In genomic region chr5:17021363-17021932, GRCh38 we compare ENCODE assay signal across 19 cellular contexts.
DNase-seq lines count a peak whose midpoint lies in the region; ATAC-seq, FAIRE-seq and TF ChIP-seq lines count a peak whose summit lies in the region.
"Had no signal": no experiment of that assay in that cellular context is flagged by ENCODE, and none has a peak within 500 bp of the region (broad histone marks: within the 10 kb centered on the region; RNA-seq: fewer than 3 reads in every experiment).

No MANE protein-coding gene starts in this region.

- H3K27ac Mint-ChIP-seq in naive thymus-derived CD8-positive, alpha-beta T cell: no peak overlapping the region
- H3K27ac Mint-ChIP-seq in Caco-2 (ENCODE audit: unreplicated experiment): no peak overlapping the region
- H3K27ac Mint-ChIP-seq: activated T-helper 2 cell treated with anti-CD3 and anti-CD28 coated beads, Interferon-gamma antibody, Interleukin-2, Interleukin-4, amounts not matched to agents 10 μg/mL and 5 μg/mL and 100 μg/mL, durations not matched to agents 14 hours and 24 hours and 36 hours had no signal

- POLR2A ChIA-PET in Panc1 (lab: Charles Lee): no interaction called here
- POLR2A ChIA-PET in naive thymus-derived CD8-positive, alpha-beta T cell (lab: Charles Lee): no interaction called here
- POLR2A ChIA-PET in Caco-2 (lab: Charles Lee): no interaction called here

- H3K4me3 ChIP-seq in Panc1 (ENCODE audit: low read depth in 2 of 2, low read length in 2 of 2): no peak overlapping the region; a peak in 1 of 4 replicates
- H3K4me3 ChIP-seq in epithelial cell of esophagus (ENCODE audit: low read length): no peak overlapping the region
- no peak overlapping the region for H3K4me3 ChIP-seq in psoas muscle
- H3K4me3 ChIP-seq in Caco-2 (ENCODE audit: low read depth, low read length): no peak overlapping the region
- H3K4me3 ChIP-seq in small intestine (ENCODE audit: low read depth in 1 of 2, low read length in 2 of 2): no peak overlapping the region
- H3K4me3 ChIP-seq in prostate gland: no peak overlapping the region
- H3K4me3 ChIP-seq: vagina had no signal

- in situ Hi-C loops in Panc1 (cut with HindIII; ENCODE audit: low pct_unique_long_range_greater_than_20kb, low sequenced_read_pairs): no loop called here

- TF ChIP-seq CTCF in Panc1 (IDR thresholded peaks at IDR 0.05) (no peak), epithelial cell of esophagus (IDR thresholded peaks at IDR 0.05; ENCODE audit: insufficient read depth, low read depth, low read length, missing control alignments) (no peak), psoas muscle (IDR thresholded peaks at IDR 0.05) (no peak), Caco-2 (IDR thresholded peaks at IDR 0.05; ENCODE audit: insufficient read depth in 1 of 2, low read depth in 1 of 2, low read length in 1 of 2, severe bottlenecking in 1 of 2, unreplicated experiment in 1 of 2) (no peak), prostate gland (IDR thresholded peaks at IDR 0.05) (no peak)

- no peaks in the 10 kb centered on the region for H3K4me1 Mint-ChIP-seq in naive thymus-derived CD8-positive, alpha-beta T cell
- H3K4me1 Mint-ChIP-seq in Caco-2 (ENCODE audit: low read depth, unreplicated experiment): peaks cover 16% of the 10 kb centered on the region

- CTCF ChIA-PET in Panc1 (lab: Charles Lee): no interaction called here
- CTCF ChIA-PET in Caco-2 (lab: Charles Lee): no interaction called here

- DNase-seq in EL (peak; percentile 49), Panc1 (ENCODE audit: low read depth, low spot score) (no peak), epithelial cell of esophagus (ENCODE audit: low read depth) (peak; percentile 18), psoas muscle (no peak), Caco-2 (no peak), small intestine (no peak), prostate gland (ENCODE audit: low spot score) (no peak)
- no peak for DNase-seq in naive thymus-derived CD8-positive, alpha-beta T cell
- DNase-seq: activated CD4-positive, alpha-beta T cell treated with anti-CD3 and anti-CD28 coated beads for 48 hours; caudate nucleus; COR-L47; effector CD4-positive, alpha-beta T cell; hypothalamus; NCI-H146; nucleus accumbens; sigmoid colon had no signal

- H3K36me3 ChIP-seq in Panc1 (ENCODE audit: control insufficient read depth, insufficient read depth, low read length) (no peaks in the 10 kb centered on the region), psoas muscle (ENCODE audit: insufficient read depth in 1 of 2, low read depth in 1 of 2) (no peaks in the 10 kb centered on the region), Caco-2 (ENCODE audit: control insufficient read depth, insufficient read depth, low read length) (no peaks in the 10 kb centered on the region), small intestine (ENCODE audit: control insufficient read depth in 2 of 2, insufficient read depth in 2 of 2, low read length in 2 of 2) (no peaks in the 10 kb centered on the region), prostate gland (no peaks in the 10 kb centered on the region)
- H3K36me3 ChIP-seq: sigmoid colon, vagina had no signal

- peak overlapping the region; percentile 79 for H3K27ac ChIP-seq in Panc1 (ENCODE audit: low read length)
- peak overlapping the region; percentile 27 for H3K27ac ChIP-seq in psoas muscle
- H3K27ac ChIP-seq in small intestine (ENCODE audit: low read depth in 1 of 2, low read length in 1 of 2): peak overlapping the region in 1 of 2 donors; percentile 45
- H3K27ac ChIP-seq in prostate gland: no peak overlapping the region
- H3K27ac ChIP-seq: RWPE1 had no signal

- intact Hi-C loops in Panc1 (cut with micrococcal nuclease; ENCODE audit: unreplicated experiment) (no loop called here), psoas muscle (cut with DNase I) (no loop called here), Caco-2 (cut with micrococcal nuclease; ENCODE audit: unreplicated experiment) (no loop called here), prostate gland (cut with DNase I) (no loop called here)

- H3K9me3 Mint-ChIP-seq in naive thymus-derived CD8-positive, alpha-beta T cell: no peaks in the 10 kb centered on the region
- no peaks in the 10 kb centered on the region for H3K9me3 Mint-ChIP-seq in Caco-2 (ENCODE audit: unreplicated experiment)
- H3K9me3 Mint-ChIP-seq: activated T-helper 2 cell treated with anti-CD3 and anti-CD28 coated beads, Interferon-gamma antibody, Interleukin-2, Interleukin-4, amounts not matched to agents 10 μg/mL and 5 μg/mL and 100 μg/mL, durations not matched to agents 14 hours and 24 hours and 36 hours had no signal

- 68 to 76% (median 71%) methylated on average over 3 of the region's 3 CpGs for WGBS in psoas muscle, 3 donors
- 66 to 88% (median 69%) methylated on average over 3 of the region's 3 CpGs for WGBS in small intestine, 3 donors
- 74% methylated on average over 3 of the region's 3 CpGs for WGBS in prostate gland

- FAIRE-seq in small intestine (lab: Jason Lieb, UNC): no peak

- peaks cover 17% of the 10 kb centered on the region; the same call in 1 of the 2 replicates for H3K4me1 ChIP-seq in Panc1 (ENCODE audit: control insufficient read depth, insufficient read depth, low read length)
- no peaks in the 10 kb centered on the region for H3K4me1 ChIP-seq in psoas muscle
- H3K4me1 ChIP-seq in Caco-2: no peaks in the 10 kb centered on the region
- no peaks in the 10 kb centered on the region for H3K4me1 ChIP-seq in small intestine (ENCODE audit: control insufficient read depth in 2 of 2, insufficient read depth in 1 of 2, low read depth in 1 of 2, low read length in 1 of 2)
- H3K4me1 ChIP-seq in prostate gland (replicated peaks): no peaks in the 10 kb centered on the region
- H3K4me1 ChIP-seq: vagina had no signal

- ATAC-seq in Panc1 (no peak), psoas muscle (no peak)
- no peak for ATAC-seq in naive thymus-derived CD8-positive, alpha-beta T cell

- H3K4me3 Mint-ChIP-seq in naive thymus-derived CD8-positive, alpha-beta T cell: no peak overlapping the region
- no peak overlapping the region for H3K4me3 Mint-ChIP-seq in Caco-2 (ENCODE audit: unreplicated experiment)

- H3K36me3 Mint-ChIP-seq in naive thymus-derived CD8-positive, alpha-beta T cell: no peaks in the 10 kb centered on the region
- H3K36me3 Mint-ChIP-seq in Caco-2 (ENCODE audit: insufficient read depth, unreplicated experiment): no peaks in the 10 kb centered on the region

- BruUV-seq in Panc1 (replicated peaks; lab: Mats Ljungman, UMichigan) (no TSS peak), Caco-2 (replicated peaks; lab: Mats Ljungman, UMichigan) (no TSS peak)

- peaks cover 0 to 3% (median 0%) of the 10 kb centered on the region in 5 donors for H3K27me3 Mint-ChIP-seq in naive thymus-derived CD8-positive, alpha-beta T cell
- H3K27me3 Mint-ChIP-seq in Caco-2 (ENCODE audit: insufficient read depth, unreplicated experiment): no peaks in the 10 kb centered on the region

- TF ChIP-seq POLR2A in prostate gland (IDR thresholded peaks at IDR 0.05): no peak

- H3K27me3 ChIP-seq in Panc1 (ENCODE audit: control insufficient read depth, insufficient read depth, low read length) (no peaks in the 10 kb centered on the region), psoas muscle (ENCODE audit: insufficient read depth in 3 of 3, low read length in 2 of 3) (no peaks in the 10 kb centered on the region), Caco-2 (replicated peaks; ENCODE audit: control insufficient read depth, insufficient read depth, low read length) (no peaks in the 10 kb centered on the region), small intestine (ENCODE audit: control insufficient read depth in 2 of 2, insufficient read depth in 2 of 2, low read length in 2 of 2) (no peaks in the 10 kb centered on the region), prostate gland (replicated peaks; ENCODE audit: insufficient read depth) (no peaks in the 10 kb centered on the region)
- H3K27me3 ChIP-seq: sigmoid colon, vagina had no signal

- H3K9me3 ChIP-seq in Panc1 (ENCODE audit: control insufficient read depth, insufficient read depth, low read depth, low read length) (no peaks in the 10 kb centered on the region), psoas muscle (no peaks in the 10 kb centered on the region), Caco-2 (no peaks in the 10 kb centered on the region), small intestine (ENCODE audit: control insufficient read depth, low read depth) (no peaks in the 10 kb centered on the region), prostate gland (no peaks in the 10 kb centered on the region)
- H3K9me3 ChIP-seq: sigmoid colon, vagina had no signal

Comparison
In these comparisons a context has a peak if more than half of its experiments do, and no peak if none do; other contexts are left out.
1. DNase-seq: peak in EL (single experiment) and epithelial cell of esophagus (single experiment); none in Panc1 (single experiment), psoas muscle (0 of 2), naive thymus-derived CD8-positive, alpha-beta T cell (0 of 10), Caco-2 (0 of 2), small intestine (single experiment) and prostate gland (single experiment).
2. H3K27ac ChIP-seq: peak in Panc1 (single experiment) and psoas muscle (single experiment); none in prostate gland (0 of 2).